In genomic region chr7:256981-257646, GRCh38 we compare ENCODE assay signal across 24 cellular contexts. TPM values are rescaled to one million over a fixed set of nuclear protein-coding genes. Genes with fewer than 3 reads are reported as not detected.
"Had no signal": no experiment of that assay in that cellular context is flagged by ENCODE, and none has a peak within 500 bp of the region (broad histone marks: within the 10 kb centered on the region; RNA-seq: fewer than 3 reads in every experiment).

No MANE protein-coding gene starts in this region.

- H3K27me3 ChIP-seq: body of pancreas, esophagus muscularis mucosa, neutrophil, pancreas, testis had no signal

- H3K4me3 Mint-ChIP-seq: activated CD4-positive, alpha-beta T cell treated with anti-CD3 and anti-CD28 coated beads, Interleukin-2, amount 10 ng/mL, durations not matched to agents 7 days and 5 days; activated CD8-positive, alpha-beta T cell treated with anti-CD3 and anti-CD28 coated beads, Interleukin-2, amount 10 ng/mL, durations not matched to agents 7 days and 5 days; activated naive CD8-positive, alpha-beta T cell treated with anti-CD3 and anti-CD28 coated beads, Interleukin-2, amount 50 U/mL, for 24 hours; activated T-helper 1 cell treated with anti-CD3 and anti-CD28 coated beads, Interleukin-12 subunit alpha, Interleukin-12 subunit beta, Interleukin-2, Interleukin-4 antibody, amounts not matched to agents 30 ng/mL and 10 ng/mL and 1 ng/mL, durations not matched to agents 14 hours and 24 hours and 36 hours; mesothelial cell of epicardium; natural killer cell; T-cell; T-helper 2 cell treated with Interferon-gamma antibody and Interleukin-4, amounts not matched to agents 5 μg/mL and 100 μg/mL, for 36 hours; type B pancreatic cell had no signal

- H3K4me1 Mint-ChIP-seq: activated CD4-positive, alpha-beta T cell treated with anti-CD3 and anti-CD28 coated beads, Interleukin-2, amount 10 ng/mL, durations not matched to agents 7 days and 5 days; activated naive CD8-positive, alpha-beta T cell treated with anti-CD3 and anti-CD28 coated beads, Interleukin-2, amount 50 U/mL, for 24 hours; mesothelial cell of epicardium had no signal

- H3K27ac Mint-ChIP-seq: activated CD4-positive, alpha-beta T cell treated with anti-CD3 and anti-CD28 coated beads, Interleukin-2, amount 10 ng/mL, durations not matched to agents 7 days and 5 days; activated CD8-positive, alpha-beta T cell treated with anti-CD3 and anti-CD28 coated beads, Interleukin-2, amount 10 ng/mL, durations not matched to agents 7 days and 5 days; activated naive CD8-positive, alpha-beta T cell treated with anti-CD3 and anti-CD28 coated beads, Interleukin-2, amount 50 U/mL, for 24 hours; activated T-helper 1 cell treated with anti-CD3 and anti-CD28 coated beads, Interleukin-12 subunit alpha, Interleukin-12 subunit beta, Interleukin-2, Interleukin-4 antibody, amounts not matched to agents 30 ng/mL and 10 ng/mL and 1 ng/mL, durations not matched to agents 14 hours and 24 hours and 36 hours; mesothelial cell of epicardium; natural killer cell; T-cell; T-helper 2 cell treated with Interferon-gamma antibody and Interleukin-4, amounts not matched to agents 5 μg/mL and 100 μg/mL, for 36 hours; type B pancreatic cell had no signal

- H3K4me1 ChIP-seq: body of pancreas, esophagus muscularis mucosa, pancreas, testis had no signal

- H3K27me3 Mint-ChIP-seq: activated CD4-positive, alpha-beta T cell treated with anti-CD3 and anti-CD28 coated beads, Interleukin-2, amount 10 ng/mL, durations not matched to agents 7 days and 5 days; activated naive CD8-positive, alpha-beta T cell treated with anti-CD3 and anti-CD28 coated beads, Interleukin-2, amount 50 U/mL, for 24 hours; type B pancreatic cell had no signal

- DNase-seq: activated CD4-positive, alpha-beta T cell treated with anti-CD3 and anti-CD28 coated beads, Interleukin-2, amount 10 ng/mL, durations not matched to agents 7 days and 5 days; activated CD4-positive, CD25-positive, alpha-beta regulatory T cell treated with anti-CD3 and anti-CD28 coated beads, Interleukin-2, amount 50 U/mL, for 72 hours; activated CD8-positive, alpha-beta T cell treated with anti-CD3 and anti-CD28 coated beads, Interleukin-2, amount 10 ng/mL, durations not matched to agents 7 days and 5 days; activated gamma-delta T cell; activated naive CD4-positive, alpha-beta T cell treated with anti-CD3 and anti-CD28 coated beads, Interleukin-2, amount 50 U/mL, for 16 hours; activated naive CD8-positive, alpha-beta T cell treated with anti-CD3 and anti-CD28 coated beads, Interleukin-2, amount 50 U/mL, for 24 hours; body of pancreas; central memory CD4-positive, alpha-beta T cell; mammary epithelial cell; natural killer cell; stimulated activated CD4-positive, alpha-beta T cell treated with anti-CD3 and anti-CD28 coated beads, Interleukin-4, amount 100 ng/mL, for 1 hour; stimulated activated naive CD4-positive, alpha-beta T cell; T-cell; testis; WERI-Rb-1 had no signal

- ATAC-seq: activated CD8-positive, alpha-beta T cell treated with anti-CD3 and anti-CD28 coated beads, Interleukin-2, amount 10 ng/mL, durations not matched to agents 7 days and 5 days; activated naive CD8-positive, alpha-beta T cell treated with anti-CD3 and anti-CD28 coated beads, Interleukin-2, amount 50 U/mL, for 24 hours; body of pancreas; natural killer cell; pancreas; T-cell had no signal

- H3K9me3 ChIP-seq: body of pancreas, esophagus muscularis mucosa, neutrophil, pancreas, testis had no signal

- H3K36me3 Mint-ChIP-seq: natural killer cell, T-cell had no signal

- H3K36me3 ChIP-seq: neutrophil had no signal

- H3K4me3 ChIP-seq: body of pancreas, esophagus muscularis mucosa, pancreas, testis had no signal

- H3K9me3 Mint-ChIP-seq: activated naive CD8-positive, alpha-beta T cell treated with anti-CD3 and anti-CD28 coated beads, Interleukin-2, amount 50 U/mL, for 24 hours; natural killer cell; T-cell; T-helper 2 cell treated with Interferon-gamma antibody and Interleukin-4, amounts not matched to agents 5 μg/mL and 100 μg/mL, for 36 hours; type B pancreatic cell had no signal

- H3K27ac ChIP-seq: body of pancreas, esophagus muscularis mucosa, neutrophil, pancreas, testis, WERI-Rb-1 had no signal

RNA-seq across cellular contexts. Expression of gene FOXL3, which starts 32.9 kb away (rescaled TPM):
- total RNA-seq: activated CD4-positive, alpha-beta T cell treated with anti-CD3 and anti-CD28 coated beads, Interleukin-2, amount 10 ng/mL, durations not matched to agents 7 days and 5 days; activated CD8-positive, alpha-beta T cell treated with anti-CD3 and anti-CD28 coated beads, Interleukin-2, amount 10 ng/mL, durations not matched to agents 7 days and 5 days; activated T-helper 1 cell treated with anti-CD3 and anti-CD28 coated beads, Interleukin-12 subunit alpha, Interleukin-12 subunit beta, Interleukin-2, Interleukin-4 antibody, amounts not matched to agents 30 ng/mL and 10 ng/mL and 1 ng/mL, durations not matched to agents 14 hours and 24 hours and 36 hours; body of pancreas; esophagus muscularis mucosa; frontal cortex; mammary epithelial cell; mesothelial cell of epicardium; natural killer cell; pancreas; T-cell had no signal
- polyA plus RNA-seq: keratinocyte, mammary epithelial cell, pancreas had no signal
